ENCODE assay signal across 1 cellular context in genomic region chr1:38240626-38241025, GRCh38.
TF ChIP-seq lines count a peak whose summit lies in the region.

No MANE protein-coding gene starts in this region.

TF ChIP-seq in GM12878, 131 proteins besides CTCF, POLR2A, EP300 and RAD21 (continued from another document):
- TF ChIP-seq E4F1 (IDR thresholded peaks at IDR 0.05; ENCODE audit: borderline replicate concordance, partially characterized antibody) (no peak), SRF (IDR thresholded peaks at IDR 0.05; ENCODE audit: low read depth in 2 of 2, low read length in 2 of 2) (peak in 1 of 2 experiments; percentile 41; a peak in 1 of 4 replicates), YBX1 (IDR thresholded peaks at IDR 0.05) (no peak), MLLT1 (IDR thresholded peaks at IDR 0.05) (peak; percentile 76), HSF1 (IDR thresholded peaks at IDR 0.05; ENCODE audit: low read depth, low read length) (no peak), IRF5 (IDR thresholded peaks at IDR 0.05; ENCODE audit: borderline replicate concordance) (no peak), ETV6 (conservative IDR thresholded peaks at IDR 0.05 in 1 of 2, IDR thresholded peaks at IDR 0.05 in 1 of 2; ENCODE audit: borderline replicate concordance in 1 of 2, low read depth in 1 of 2) (no peak), YY1 (IDR thresholded peaks at IDR 0.05; ENCODE audit: low read depth, low read length) (no peak), CHD4 (IDR thresholded peaks at IDR 0.05) (no peak), MTA2 (IDR thresholded peaks at IDR 0.05; ENCODE audit: low read depth) (no peak)
TF ChIP-seq in GM12878: peak in this region for 2.
